ENCODE assay signal across 17 cellular contexts in the genomic region with DNA sequence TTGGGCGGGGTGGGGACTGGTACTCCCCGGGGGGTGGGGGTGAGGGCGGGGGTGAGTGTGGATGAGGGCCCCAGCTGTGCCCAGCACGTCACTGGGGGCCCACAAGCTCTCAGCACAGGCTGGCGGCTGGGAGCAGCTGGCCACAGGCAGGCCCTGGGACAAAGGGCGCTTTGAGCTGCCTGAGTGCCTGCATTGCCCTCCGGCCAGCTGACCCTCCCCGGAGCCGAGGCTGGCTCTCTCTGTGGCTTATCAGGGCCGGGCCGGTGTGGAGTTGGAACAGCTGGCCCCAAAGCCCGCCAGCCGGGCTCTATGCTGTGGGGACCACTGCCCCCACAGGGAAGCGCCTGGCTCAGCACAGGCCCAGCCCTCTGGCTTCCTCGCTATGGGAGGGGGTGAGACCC.
DNase-seq lines count a peak whose midpoint lies in the region; FAIRE-seq and TF ChIP-seq lines count a peak whose summit lies in the region.
"Had no signal": no experiment of that assay in that cellular context is flagged by ENCODE, and none has a peak within 500 bp of the region (broad histone marks: within the 10 kb centered on the region; RNA-seq: fewer than 3 reads in every experiment).

No MANE protein-coding gene starts in this region.

- FAIRE-seq in GM19239 (lab: Jason Lieb, UNC) = no peak
- FAIRE-seq: RCC 7860 had no signal

- peak overlapping the region; percentile 66 for H4K91ac ChIP-seq in neuronal stem cell (ENCODE audit: low read depth, low read length, poor library complexity)

- no peak overlapping the region for H2BK5ac ChIP-seq in neuronal stem cell (ENCODE audit: low read length)

- no peak overlapping the region for H2BK15ac ChIP-seq in neuronal stem cell (ENCODE audit: low read length)

- no peak overlapping the region for H3K9ac ChIP-seq in neuronal stem cell (ENCODE audit: low read depth, low read length, poor library complexity)

- TF ChIP-seq POLR2A in transverse colon (IDR thresholded peaks at IDR 0.05) = no peak

- H3K36me3 ChIP-seq in left ventricle myocardium inferior (no peaks in the 10 kb centered on the region), neuronal stem cell (replicated peaks in 1 of 2; ENCODE audit: control insufficient read depth in 2 of 2, insufficient read depth in 2 of 2, low read length in 2 of 2) (no peaks in the 10 kb centered on the region), transverse colon (no peaks in the 10 kb centered on the region)
- H3K36me3 ChIP-seq: cardiac muscle cell had no signal

- TF ChIP-seq EP300 in transverse colon (IDR thresholded peaks at IDR 0.05; ENCODE audit: low read depth) = no peak

- H2AK5ac ChIP-seq in neuronal stem cell (ENCODE audit: low read depth, low read length) = peak overlapping the region; percentile 90

- DNase-seq in activated effector memory CD4-positive, alpha-beta T cell treated with anti-CD3 and anti-CD28 coated beads, Interleukin-2, amount 50 U/mL, for 16 hours = peak; percentile 36
- DNase-seq in activated effector memory CD4-positive, alpha-beta T cell treated with Interleukin-2 at 50 U/mL for 16 hours = no peak
- peak; percentile 18 for DNase-seq in left ventricle myocardium inferior
- DNase-seq in neuronal stem cell (ENCODE audit: low spot score) = no peak
- peak; percentile 8 for DNase-seq in transverse colon
- no peak for DNase-seq in GM19239 (ENCODE audit: insufficient read length, low spot score)
- DNase-seq in NCI-H2227 (lab: John Stamatoyannopoulos, UW; ENCODE audit: unreplicated experiment) = no peak
- DNase-seq in NCI-H146 (lab: John Stamatoyannopoulos, UW) = no peak
- DNase-seq: 8988T; activated CD4-positive, alpha-beta memory T cell treated with anti-CD3 and anti-CD28 coated beads for 36 hours; activated gamma-delta T cell treated with Interleukin-2 at 50 U/mL for 16 hours; HFFc6; NCI-H1048; NCI-H446 treated with DMSO at 0.1 percent for 48 hours had no signal

- H3K23ac ChIP-seq in neuronal stem cell (ENCODE audit: low read depth, low read length, poor library complexity) = no peak overlapping the region

- no peak overlapping the region for H3K4ac ChIP-seq in neuronal stem cell (ENCODE audit: low read length)

- H3K4me3 ChIP-seq in left ventricle myocardium inferior = no peak overlapping the region
- no peak overlapping the region for H3K4me3 ChIP-seq in neuronal stem cell (ENCODE audit: low read length in 2 of 2)
- H3K4me3 ChIP-seq in transverse colon = no peak overlapping the region
- H3K4me3 ChIP-seq: cardiac muscle cell, skin epidermis had no signal

- peak overlapping the region; percentile 77 for H3K18ac ChIP-seq in neuronal stem cell (ENCODE audit: low read length)

- peak overlapping the region; percentile 63 for H2BK12ac ChIP-seq in neuronal stem cell (ENCODE audit: low read length)

- TF ChIP-seq CTCF in left ventricle myocardium inferior (IDR thresholded peaks at IDR 0.05; ENCODE audit: borderline replicate concordance) (no peak), transverse colon (IDR thresholded peaks at IDR 0.05) (no peak)

- H3K9me3 ChIP-seq in left ventricle myocardium inferior (replicated peaks) = peaks cover 2% of the 10 kb centered on the region
- H3K9me3 ChIP-seq in neuronal stem cell (replicated peaks in 1 of 2; ENCODE audit: control insufficient read depth in 2 of 2, insufficient read depth in 1 of 2, low read depth in 1 of 2, low read length in 2 of 2) = peaks cover 0 to 2% of the 10 kb centered on the region in 2 donors
- no peaks in the 10 kb centered on the region for H3K9me3 ChIP-seq in transverse colon

- WGBS in neuronal stem cell (ENCODE audit: extremely low coverage in 2 of 2, insufficient read length in 2 of 2, insufficient replicate concordance in 1 of 2), 2 donors = no CpG with 5 or more reads among the region's 15 CpGs
- WGBS in transverse colon (ENCODE audit: low coverage in 1 of 2), 2 donors = 75% methylated on average over 15 of the region's 15 CpGs; no CpG with 5 or more reads in 1 of the 2 donors

- H3K27me3 ChIP-seq in left ventricle myocardium inferior (ENCODE audit: low read depth) (no peaks in the 10 kb centered on the region), neuronal stem cell (ENCODE audit: control insufficient read depth in 3 of 3, insufficient read depth in 3 of 3, low read depth in 1 of 3, low read length in 3 of 3) (peaks cover 0 to 7% (median 0%) of the 10 kb centered on the region in 3 experiments), transverse colon (no peaks in the 10 kb centered on the region)
- H3K27me3 ChIP-seq: cardiac muscle cell had no signal

- H3K14ac ChIP-seq in neuronal stem cell (ENCODE audit: low read length) = no peak overlapping the region

- peak overlapping the region; percentile 44 for H2BK120ac ChIP-seq in neuronal stem cell (ENCODE audit: low read depth, low read length)

- H4K8ac ChIP-seq in neuronal stem cell (ENCODE audit: low read depth, low read length) = no peak overlapping the region

- H3K27ac ChIP-seq in left ventricle myocardium inferior (replicated peaks) (no peak overlapping the region), neuronal stem cell (replicated peaks; ENCODE audit: low read length) (no peak overlapping the region), transverse colon (no peak overlapping the region)
- H3K27ac ChIP-seq: cardiac muscle cell, skin epidermis had no signal

- intact Hi-C loops in left ventricle myocardium inferior (cut with micrococcal nuclease) = no loop called here
- intact Hi-C loops in transverse colon (cut with DNase I; ENCODE audit: low total_unique reads) = no loop called here

- H3K4me1 ChIP-seq in left ventricle myocardium inferior (peaks cover 20% of the 10 kb centered on the region), neuronal stem cell (ENCODE audit: control insufficient read depth in 2 of 2, insufficient read depth in 1 of 2, low read depth in 1 of 2, low read length in 2 of 2) (no peaks in the 10 kb centered on the region), transverse colon (peaks cover 0 to 14% (median 10%) of the 10 kb centered on the region in 4 donors)

- in situ Hi-C loops in transverse colon (cut with MboI; ENCODE audit: low pct_ligation_motif_present in 1 of 4, low pct_unique_long_range_greater_than_20kb in 1 of 4, low sequenced_read_pairs in 3 of 4) = no loop called here

- H3K4me2 ChIP-seq in neuronal stem cell (ENCODE audit: insufficient read depth, low read length, poor library complexity, severe bottlenecking) = no peak overlapping the region

- H3K79me1 ChIP-seq in neuronal stem cell (ENCODE audit: low read depth, low read length) = no peaks in the 10 kb centered on the region

- no peak overlapping the region for H2AFZ ChIP-seq in neuronal stem cell (ENCODE audit: low read length)

Comparison
In these comparisons a context has a peak if more than half of its experiments do, and no peak if none do; other contexts are left out.
1. DNase-seq: peak in activated effector memory CD4-positive, alpha-beta T cell treated with anti-CD3 and anti-CD28 coated beads, Interleukin-2, amount 50 U/mL, for 16 hours (single experiment), left ventricle myocardium inferior (single experiment) and transverse colon (single experiment); none in activated effector memory CD4-positive, alpha-beta T cell treated with Interleukin-2 at 50 U/mL for 16 hours (single experiment), neuronal stem cell (single experiment), GM19239 (single experiment), NCI-H2227 (single experiment) and NCI-H146 (single experiment).